In genomic region chr7:13801669-13802068, GRCh38 we compare ENCODE assay signal across 18 cellular contexts.
DNase-seq lines count a peak whose midpoint lies in the region; ATAC-seq lines count a peak whose summit lies in the region.
"Had no signal": no experiment of that assay in that cellular context is flagged by ENCODE, and none has a peak within 500 bp of the region (broad histone marks: within the 10 kb centered on the region; RNA-seq: fewer than 3 reads in every experiment).

No MANE protein-coding gene starts in this region.

- no peaks in the 10 kb centered on the region for H3K36me3 Mint-ChIP-seq in stimulated activated effector memory CD8-positive, alpha-beta T cell treated with anti-CD3 and anti-CD28 coated beads, Interleukin-12 subunit alpha, Interleukin-12 subunit beta, amount 100 ng/mL, for 72 hours
- H3K36me3 Mint-ChIP-seq: CD8-positive, alpha-beta T cell had no signal

- no peak for ATAC-seq in stimulated activated effector memory CD8-positive, alpha-beta T cell treated with anti-CD3 and anti-CD28 coated beads, Interleukin-12 subunit alpha, Interleukin-12 subunit beta, amount 100 ng/mL, for 72 hours
- ATAC-seq in GM21737 (IDR thresholded peaks at IDR 0.05; ENCODE audit: unreplicated experiment): no peak
- ATAC-seq: Panc1, Right ventricle myocardium inferior had no signal

- H3K27ac Mint-ChIP-seq in stimulated activated effector memory CD8-positive, alpha-beta T cell treated with anti-CD3 and anti-CD28 coated beads, Interleukin-12 subunit alpha, Interleukin-12 subunit beta, amount 100 ng/mL, for 72 hours: peak overlapping the region; percentile 40
- H3K27ac Mint-ChIP-seq: CD8-positive, alpha-beta T cell had no signal

- peaks cover 6% of the 10 kb centered on the region for H3K4me1 Mint-ChIP-seq in stimulated activated effector memory CD8-positive, alpha-beta T cell treated with anti-CD3 and anti-CD28 coated beads, Interleukin-12 subunit alpha, Interleukin-12 subunit beta, amount 100 ng/mL, for 72 hours

- no peak overlapping the region for H3K4me3 Mint-ChIP-seq in stimulated activated effector memory CD8-positive, alpha-beta T cell treated with anti-CD3 and anti-CD28 coated beads, Interleukin-12 subunit alpha, Interleukin-12 subunit beta, amount 100 ng/mL, for 72 hours
- H3K4me3 Mint-ChIP-seq: CD8-positive, alpha-beta T cell; H9 had no signal

- DNase-seq in NCI-H1694 treated with DMSO at 0.1 percent for 48 hours (lab: John Stamatoyannopoulos, UW) (peak; percentile 0), NCI-H1694 (lab: John Stamatoyannopoulos, UW) (no peak), NAMALWA (ENCODE audit: low spot score) (peak; percentile 12), dermis blood vessel endothelial cell (peak; percentile 11), T-helper 9 cell (no peak)
- DNase-seq in stimulated activated effector memory CD8-positive, alpha-beta T cell treated with anti-CD3 and anti-CD28 coated beads, Interleukin-12 subunit alpha, Interleukin-12 subunit beta, amount 100 ng/mL, for 72 hours (ENCODE audit: low spot score in 2 of 2): no peak
- no peak for DNase-seq in activated naive CD4-positive, alpha-beta T cell (lab: John Stamatoyannopoulos, UW)
- DNase-seq: 8988T, DND-41, GDM1, H9, Kasumi-1, NCI-H1417, NCI-H2029 had no signal

- H3K9me3 Mint-ChIP-seq in stimulated activated effector memory CD8-positive, alpha-beta T cell treated with anti-CD3 and anti-CD28 coated beads, Interleukin-12 subunit alpha, Interleukin-12 subunit beta, amount 100 ng/mL, for 72 hours: no peaks in the 10 kb centered on the region
- H3K9me3 Mint-ChIP-seq: CD8-positive, alpha-beta T cell had no signal

Comparison
In these comparisons a context has a peak if more than half of its experiments do, and no peak if none do; other contexts are left out.
1. DNase-seq: peak in NCI-H1694 treated with DMSO at 0.1 percent for 48 hours (single experiment), NAMALWA (single experiment) and dermis blood vessel endothelial cell (single experiment); none in NCI-H1694 (single experiment), stimulated activated effector memory CD8-positive, alpha-beta T cell treated with anti-CD3 and anti-CD28 coated beads, Interleukin-12 subunit alpha, Interleukin-12 subunit beta, amount 100 ng/mL, for 72 hours (0 of 2), activated naive CD4-positive, alpha-beta T cell (0 of 4) and T-helper 9 cell (single experiment).